Comparison of ENCODE assay signal across 11 cellular contexts in genomic region chr1:232290570-232290969, GRCh38.
"Had no signal": no experiment of that assay in that cellular context is flagged by ENCODE, and none has a peak within 500 bp of the region (broad histone marks: within the 10 kb centered on the region; RNA-seq: fewer than 3 reads in every experiment).

No MANE protein-coding gene starts in this region.

- H3K4me3 ChIP-seq: GM23338, K562 had no signal

- FAIRE-seq: H1, H54, HTR-8/SVneo, K562 had no signal

- DNase-seq: H9, HCEC 1CT, HFFc6, IMR-90, KG1 had no signal

- H3K27ac ChIP-seq: HL-60 had no signal
